8 cellular contexts compared by ENCODE assay signal in the genomic region with DNA sequence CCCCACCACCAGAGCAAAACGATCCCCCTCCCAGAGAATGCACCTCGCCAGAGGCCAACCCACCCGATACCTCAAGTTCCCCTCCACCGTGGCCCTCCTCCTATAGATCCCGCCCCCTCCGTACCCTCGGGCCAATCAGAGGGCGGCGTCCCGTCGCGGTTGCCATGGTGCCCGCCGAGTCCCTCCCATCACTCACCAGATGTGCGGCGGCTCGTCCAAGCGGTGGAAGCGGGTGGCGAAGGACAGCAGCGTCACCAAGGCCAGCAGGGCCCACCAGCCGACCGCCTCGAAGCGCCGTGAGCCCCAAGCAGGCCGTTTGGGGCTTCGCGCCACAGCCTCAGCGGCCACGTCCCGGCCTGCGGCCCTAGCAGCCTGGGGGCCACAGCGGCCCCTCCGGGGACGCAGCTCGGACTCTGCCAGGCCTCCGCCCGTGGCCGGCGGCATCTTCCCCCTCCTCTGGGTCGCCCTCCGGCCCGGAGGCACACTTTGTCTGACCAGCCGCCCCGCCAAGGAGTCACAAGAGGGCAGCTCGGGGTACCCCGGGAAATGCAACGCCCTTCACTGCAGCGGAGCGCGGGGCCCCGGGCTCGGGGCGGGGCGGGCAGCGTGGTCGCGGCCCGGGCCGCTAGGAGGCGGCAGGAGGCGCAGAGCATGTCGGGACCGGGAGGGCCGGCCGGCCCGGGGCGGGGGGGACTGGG. TPM values are rescaled to one million over a fixed set of nuclear protein-coding genes. Genes with fewer than 3 reads are reported as not detected.
DNase-seq lines count a peak whose midpoint lies in the region; ATAC-seq and TF ChIP-seq lines count a peak whose summit lies in the region.

TSS of gene POMT2 (minus strand) at position 646 of the 698 bp plus-strand sequence. CDS start at position 444, 202 bp downstream.

- peak; percentile 95 for DNase-seq in AG08395 (ENCODE audit: low spot score)
- DNase-seq in NCI-H2227 treated with DMSO at 0.1 percent for 48 hours (lab: John Stamatoyannopoulos, UW) = peak; percentile 79
- peak; percentile 93 for DNase-seq in activated B cell treated with CpG ODN at 0.5 μM for 24 hours
- peak; percentile 32 to 97 (median 91) for DNase-seq in caudate nucleus (lab: John Stamatoyannopoulos, UW)
- peak; percentile 91 to 93 (median 93) for DNase-seq in immature natural killer cell
- DNase-seq in stimulated activated CD4-positive, alpha-beta T cell treated with anti-CD3 and anti-CD28 coated beads, Interleukin-12 subunit alpha, Interleukin-12 subunit beta, amount 100 ng/mL, for 24 hours (ENCODE audit: low read depth in 2 of 2) = peak; percentile 82 to 87

- H3K27ac Mint-ChIP-seq in activated B cell treated with CpG ODN at 0.5 μM for 24 hours (peak within 1 kb of the TSS; percentile 100), immature natural killer cell (peak within 1 kb of the TSS; percentile 96 to 98 (median 98))

- H3K4me1 Mint-ChIP-seq in activated B cell treated with CpG ODN at 0.5 μM for 24 hours (peaks cover 19% of the 10 kb centered on the region), immature natural killer cell (peaks cover 12 to 19% of the 10 kb centered on the region in 2 donors)

- ATAC-seq in GM18870 (IDR thresholded peaks at IDR 0.05; ENCODE audit: unreplicated experiment) = peak; percentile 54
- ATAC-seq in HG03135 (IDR thresholded peaks at IDR 0.05; ENCODE audit: unreplicated experiment) = peak; percentile 68
- peak; percentile 54 for ATAC-seq in activated B cell treated with CpG ODN at 0.5 μM for 24 hours (ENCODE audit: low read depth)

- peaks cover 7% of the 10 kb centered on the region for H3K36me3 Mint-ChIP-seq in activated B cell treated with CpG ODN at 0.5 μM for 24 hours (ENCODE audit: low read depth)
- no peaks in the 10 kb centered on the region for H3K36me3 Mint-ChIP-seq in immature natural killer cell

- CTCF ChIA-PET in activated B cell treated with CpG ODN at 0.5 μM for 24 hours (lab: Charles Lee) = interaction anchor here (0.5 to 1.4 kb wide), 5 partner anchors 37 to 137 kb away, joined by 3 to 5 read pairs (median 4); partner anchors contain the start of genes SAMD15, TMED8 and VIPAS39

- TF ChIP-seq CTCF in activated B cell treated with CpG ODN at 0.5 μM for 24 hours (IDR thresholded peaks at IDR 0.05) = no peak

- peak within 1 kb of the TSS; percentile 99 for H3K4me3 Mint-ChIP-seq in activated B cell treated with CpG ODN at 0.5 μM for 24 hours
- H3K4me3 Mint-ChIP-seq in immature natural killer cell = peak within 1 kb of the TSS; percentile 95 to 98 (median 96)

- no peaks in the 10 kb centered on the region for H3K27me3 Mint-ChIP-seq in activated B cell treated with CpG ODN at 0.5 μM for 24 hours
- H3K27me3 Mint-ChIP-seq in immature natural killer cell (ENCODE audit: low read depth in 3 of 3) = peaks cover 6 to 11% (median 8%) of the 10 kb centered on the region in 3 donors

- POLR2A ChIA-PET in activated B cell treated with CpG ODN at 0.5 μM for 24 hours (lab: Charles Lee) = interaction anchor here (0.7 to 3.2 kb wide), 22 partner anchors 9 to 508 kb away, joined by 3 to 96 read pairs (median 5); partner anchors contain the start of genes AHSA1, ANGEL1, CIPC and SAMD15

- peak within 1 kb of the TSS; percentile 100 for H3K27ac ChIP-seq in caudate nucleus (ENCODE audit: low read depth, low read length)

- intact Hi-C loops in activated B cell treated with CpG ODN at 0.5 μM for 24 hours (cut with micrococcal nuclease) = loop anchor here (1.0 to 5.0 kb wide), 7 partner anchors 52 to 480 kb away; partner anchors contain the start of genes ADCK1, ALKBH1, IRF2BPL and SLIRP

- H3K9me3 Mint-ChIP-seq in activated B cell treated with CpG ODN at 0.5 μM for 24 hours = no peaks in the 10 kb centered on the region
- H3K9me3 Mint-ChIP-seq in immature natural killer cell = no peaks in the 10 kb centered on the region

RNA-seq across cellular contexts. Expression of gene POMT2, which starts in this region (rescaled TPM):
- total RNA-seq in activated B cell treated with CpG ODN at 0.5 μM for 24 hours = 28.7 and 30.8 TPM in 2 replicates
- 1 to 10 TPM in 2 of 3 donors, under 1 TPM in 1; 0.36 to 3.1 (median 1.0) TPM for polyA plus RNA-seq in immature natural killer cell

Comparison
In these comparisons a context has a peak if more than half of its experiments do, and no peak if none do; other contexts are left out.
1. Peak in every context shown above with its lines: DNase-seq, ATAC-seq and H3K27ac ChIP-seq.